15 cellular contexts compared by ENCODE assay signal in genomic region chr14:99573000-99573330, GRCh38. TPM values are rescaled to one million over a fixed set of nuclear protein-coding genes. Genes with fewer than 3 reads are reported as not detected.
A peak's percentile ranks its signal among the peaks of the same experiment; 100 is the strongest.
DNase-seq lines count a peak whose midpoint lies in the region; ATAC-seq, FAIRE-seq and TF ChIP-seq lines count a peak whose summit lies in the region.
"Had no signal": no experiment of that assay in that cellular context is flagged by ENCODE, and none has a peak within 500 bp of the region (broad histone marks: within the 10 kb centered on the region; RNA-seq: fewer than 3 reads in every experiment).

No MANE protein-coding gene starts in this region.

- no peak for FAIRE-seq in pancreas (lab: Jason Lieb, UNC)
- FAIRE-seq: H54 had no signal

- H2BK12ac ChIP-seq in H9 (ENCODE audit: insufficient read length, low read depth, low read length) = no peak overlapping the region

- H4K91ac ChIP-seq in H9 (ENCODE audit: insufficient read length, low read depth, low read length) = no peak overlapping the region

- H3K23ac ChIP-seq in H9 (ENCODE audit: insufficient read length, low read depth, low read length) = no peak overlapping the region

- H3K27me3 ChIP-seq in BLaER1 (no peaks in the 10 kb centered on the region), H9 (ENCODE audit: insufficient read depth, low read length) (no peaks in the 10 kb centered on the region), adrenal gland (no peaks in the 10 kb centered on the region), pancreas (no peaks in the 10 kb centered on the region)
- H3K27me3 ChIP-seq: spleen had no signal

- H3K36me3 ChIP-seq in BLaER1 (no peaks in the 10 kb centered on the region), adrenal gland (replicated peaks in 1 of 2) (no peaks in the 10 kb centered on the region), pancreas (no peaks in the 10 kb centered on the region)
- H3K36me3 ChIP-seq: spleen had no signal

- TF ChIP-seq CTCF in H9 (conservative IDR thresholded peaks at IDR 0.05) (no peak), adrenal gland (IDR thresholded peaks at IDR 0.05) (no peak), pancreas (IDR thresholded peaks at IDR 0.05) (no peak)

- no peak overlapping the region for H3K18ac ChIP-seq in H9 (ENCODE audit: insufficient read length, low read depth, low read length)

- H3K14ac ChIP-seq in H9 (ENCODE audit: insufficient read depth, low read length) = peak overlapping the region; percentile 13; the same call in 1 of the 2 replicates

- no peak overlapping the region for H2BK5ac ChIP-seq in H9 (ENCODE audit: insufficient read length, low read length)

- intact Hi-C loops in adrenal gland (cut with DNase I) = no loop called here
- intact Hi-C loops in pancreas (cut with DNase I) = no loop called here

- no peak overlapping the region for H2AK5ac ChIP-seq in H9 (ENCODE audit: insufficient read length, low read length)

- no peak overlapping the region for H3T11ph ChIP-seq in H9 (ENCODE audit: low read length)

- peaks cover 98% of the 10 kb centered on the region for H4K20me1 ChIP-seq in BLaER1
- H4K20me1 ChIP-seq in H9 (ENCODE audit: control insufficient read depth, insufficient read depth, insufficient read length) = no peaks in the 10 kb centered on the region

- H3K79me1 ChIP-seq in H9 (ENCODE audit: insufficient read depth, low read depth, low read length, poor library complexity, severe bottlenecking) = no peaks in the 10 kb centered on the region

- no CpG with 5 or more reads among the region's 16 CpGs for WGBS in H9 (ENCODE audit: extremely low coverage, insufficient read length, low lambda C conversion rate)
- 65 to 93% (median 83%) methylated on average over 7 to 16 of the region's 16 CpGs for WGBS in adrenal gland, 4 donors
- 66 to 72% methylated on average over 16 of the region's 16 CpGs for WGBS in pancreas, 2 donors

- H3K27ac Mint-ChIP-seq in H9 = no peak overlapping the region
- H3K27ac Mint-ChIP-seq: activated T-helper 2 cell treated with anti-CD3 and anti-CD28 coated beads, Interferon-gamma antibody, Interleukin-2, Interleukin-4, amounts not matched to agents 10 μg/mL and 5 μg/mL and 100 μg/mL, durations not matched to agents 14 hours and 24 hours and 36 hours; CD8-positive, alpha-beta T cell had no signal

- H3K4me3 Mint-ChIP-seq in H9 = peak overlapping the region in 1 of 2 experiments; percentile 19; a peak in 1 of 5 replicates
- H3K4me3 Mint-ChIP-seq: CD8-positive, alpha-beta T cell had no signal

- peaks cover 77 to 93% of the 10 kb centered on the region in 2 experiments for H3K4me1 Mint-ChIP-seq in H9

- H3K4me2 ChIP-seq in BLaER1 (peak overlapping the region; percentile 84), H9 (ENCODE audit: insufficient read depth, insufficient read length, low read length) (no peak overlapping the region)

- H2AFZ ChIP-seq in H9 (ENCODE audit: low read length) = no peak overlapping the region

- H3K4me3 ChIP-seq in BLaER1 (peak overlapping the region; percentile 14), adrenal gland (no peak overlapping the region), pancreas (no peak overlapping the region)
- H3K4me3 ChIP-seq: spleen had no signal

- no peak overlapping the region for H4K8ac ChIP-seq in H9 (replicated peaks; ENCODE audit: insufficient read length, low read depth, low read length)

- H3K9me3 Mint-ChIP-seq in H9 = no peaks in the 10 kb centered on the region; a peak in 1 of 5 replicates
- H3K9me3 Mint-ChIP-seq: activated T-helper 2 cell treated with anti-CD3 and anti-CD28 coated beads, Interferon-gamma antibody, Interleukin-2, Interleukin-4, amounts not matched to agents 10 μg/mL and 5 μg/mL and 100 μg/mL, durations not matched to agents 14 hours and 24 hours and 36 hours; CD8-positive, alpha-beta T cell had no signal

- no peak overlapping the region for H3K4ac ChIP-seq in H9 (ENCODE audit: low read depth, low read length)

- no peak overlapping the region for H2BK15ac ChIP-seq in H9 (ENCODE audit: low read depth, low read length)

- H2BK20ac ChIP-seq in H9 (ENCODE audit: low read depth, low read length, poor library complexity, severe bottlenecking) = no peak overlapping the region

- no peak overlapping the region for H3K56ac ChIP-seq in H9 (ENCODE audit: insufficient read length, low read depth, low read length)

- no peaks in the 10 kb centered on the region for H3K9me3 ChIP-seq in BLaER1
- H3K9me3 ChIP-seq in H9 (ENCODE audit: control insufficient read depth, low read depth, low read length) = no peaks in the 10 kb centered on the region
- no peaks in the 10 kb centered on the region for H3K9me3 ChIP-seq in adrenal gland (replicated peaks in 1 of 3)
- no peaks in the 10 kb centered on the region for H3K9me3 ChIP-seq in pancreas
- H3K9me3 ChIP-seq: spleen had no signal

- H3K4me1 ChIP-seq in BLaER1 (peaks cover 90% of the 10 kb centered on the region), H9 (ENCODE audit: insufficient read depth, low read length) (peaks cover 7% of the 10 kb centered on the region; the same call in 1 of the 2 replicates), adrenal gland (replicated peaks in 1 of 2) (peaks cover 77 to 89% of the 10 kb centered on the region in 2 donors), pancreas (peaks cover 71 to 87% (median 76%) of the 10 kb centered on the region in 3 donors)

- H3K27ac ChIP-seq in BLaER1 (peak overlapping the region; percentile 83), H9 (ENCODE audit: insufficient read length, low read depth, low read length) (no peak overlapping the region), adrenal gland (peak overlapping the region in 4 of 5 donors; percentile 68 to 97 (median 89)), pancreas (peak overlapping the region in 3 of 4 donors; percentile 41 to 72 (median 44))

- H4K5ac ChIP-seq in H9 (ENCODE audit: insufficient read length, low read depth, low read length) = no peak overlapping the region

- H3K23me2 ChIP-seq in H9 (ENCODE audit: insufficient read length, low read depth, low read length, poor library complexity, severe bottlenecking) = no peaks in the 10 kb centered on the region

- ATAC-seq in pancreas (no peak), GM18511 (IDR thresholded peaks at IDR 0.05; ENCODE audit: unreplicated experiment) (no peak)
- ATAC-seq: CD8-positive, alpha-beta T cell had no signal

- DNase-seq in H9 = no peak
- no peak for DNase-seq in adrenal gland
- DNase-seq in pancreas = peak in 1 of 6 donors; percentile 65
- DNase-seq in superior temporal gyrus (ENCODE audit: extremely low spot score) = no peak
- no peak for DNase-seq in UCSD-AML1 (lab: John Stamatoyannopoulos, UW; ENCODE audit: unreplicated experiment)
- no peak for DNase-seq in GM19238 (ENCODE audit: insufficient read length, low spot score)
- DNase-seq: activated CD4-positive, CD25-positive, alpha-beta regulatory T cell treated with anti-CD3 and anti-CD28 coated beads, Interleukin-2, amount 50 U/mL, for 72 hours; CD8-positive, alpha-beta T cell; KG1; NCI-H2227 treated with DMSO at 0.1 percent for 48 hours; spleen had no signal

- H3K9ac ChIP-seq in BLaER1 (peak overlapping the region; percentile 45), H9 (ENCODE audit: extremely low read depth, insufficient read length, low read length) (no peak overlapping the region)

- no peak overlapping the region for H2BK120ac ChIP-seq in H9 (ENCODE audit: low read depth, low read length, poor library complexity, severe bottlenecking)

- no peaks in the 10 kb centered on the region; the same call in 1 of the 2 replicates for H3K79me2 ChIP-seq in H9 (ENCODE audit: insufficient read depth, low read length)

- no peak for TF ChIP-seq POLR2A in adrenal gland (IDR thresholded peaks at IDR 0.05)

- H3K36me3 Mint-ChIP-seq in H9 (ENCODE audit: insufficient read depth in 1 of 3, low read depth in 3 of 3) = 0 out of 7 replicates have a peak, but pooled peaks cover 0 to 1% (median 0%) of the 10 kb centered on the region in 3 experiments
- H3K36me3 Mint-ChIP-seq: CD8-positive, alpha-beta T cell had no signal

- peaks cover 20% of the 10 kb centered on the region for H3K27me3 Mint-ChIP-seq in H9 (ENCODE audit: low read depth)

RNA-seq across cellular contexts. Expression of gene CCDC85C, which starts 31.0 kb away (rescaled TPM):
- total RNA-seq in H9 (2021) (33.2 and 36.3 TPM in 2 replicates), adrenal gland (10 to 100 TPM; 21.6 to 59.0 (median 41.3) TPM), pancreas (10 to 100 TPM; 14.4 to 22.2 (median 17.6) TPM)
- polyA plus RNA-seq in adrenal gland (10 to 100 TPM; 10.8 to 41.7 (median 23.4) TPM), pancreas (10 to 100 TPM in 1 of 2 donors, 1 to 10 TPM in 1; 9.5 to 19.5 TPM)
